24 cellular contexts compared by ENCODE assay signal in genomic region chr2:130286983-130287655, GRCh38.
"Had no signal": no experiment of that assay in that cellular context is flagged by ENCODE, and none has a peak within 500 bp of the region (broad histone marks: within the 10 kb centered on the region; RNA-seq: fewer than 3 reads in every experiment).

No MANE protein-coding gene starts in this region.

- H3K27ac ChIP-seq: breast epithelium, esophagus muscularis mucosa, left ventricle myocardium inferior, ovary, prostate gland, thoracic aorta had no signal

- H3K9me3 Mint-ChIP-seq: activated naive CD4-positive, alpha-beta T cell treated with anti-CD3 and anti-CD28 coated beads, Interleukin-2, amount 50 U/mL, for 72 hours; naive B cell; nephron progenitor cell; WTC11 had no signal

- H3K36me3 Mint-ChIP-seq: activated CD8-positive, alpha-beta memory T cell treated with anti-CD3 and anti-CD28 coated beads, Interleukin-2, amount 10 ng/mL, durations not matched to agents 7 days and 5 days; activated naive CD4-positive, alpha-beta T cell treated with anti-CD3 and anti-CD28 coated beads, Interleukin-2, amount 50 U/mL, for 72 hours; naive B cell; WTC11 had no signal

- H3K36me3 ChIP-seq: breast epithelium, esophagus muscularis mucosa, left ventricle myocardium inferior, ovary, prostate gland, thoracic aorta had no signal

- H3K4me3 Mint-ChIP-seq: activated CD8-positive, alpha-beta memory T cell treated with anti-CD3 and anti-CD28 coated beads, Interleukin-2, amount 10 ng/mL, durations not matched to agents 7 days and 5 days; activated CD8-positive, alpha-beta T cell treated with anti-CD3 and anti-CD28 coated beads, Interleukin-2, amount 10 ng/mL, durations not matched to agents 7 days and 5 days; naive B cell; nephron progenitor cell; T-helper 17 cell; WTC11 had no signal

- ATAC-seq: activated CD8-positive, alpha-beta memory T cell treated with anti-CD3 and anti-CD28 coated beads, Interleukin-2, amount 10 ng/mL, durations not matched to agents 7 days and 5 days; activated CD8-positive, alpha-beta T cell treated with anti-CD3 and anti-CD28 coated beads, Interleukin-2, amount 10 ng/mL, durations not matched to agents 7 days and 5 days; activated naive CD4-positive, alpha-beta T cell treated with anti-CD3 and anti-CD28 coated beads, Interleukin-2, amount 50 U/mL, for 72 hours; T-helper 17 cell; WTC11 had no signal

- H3K4me1 Mint-ChIP-seq: activated CD8-positive, alpha-beta memory T cell treated with anti-CD3 and anti-CD28 coated beads, Interleukin-2, amount 10 ng/mL, durations not matched to agents 7 days and 5 days; naive B cell had no signal

- H3K9me3 ChIP-seq: breast epithelium, esophagus muscularis mucosa, left ventricle myocardium inferior, ovary, prostate gland, thoracic aorta had no signal

- H3K27ac Mint-ChIP-seq: activated CD8-positive, alpha-beta memory T cell treated with anti-CD3 and anti-CD28 coated beads, Interleukin-2, amount 10 ng/mL, durations not matched to agents 7 days and 5 days; activated CD8-positive, alpha-beta T cell treated with anti-CD3 and anti-CD28 coated beads, Interleukin-2, amount 10 ng/mL, durations not matched to agents 7 days and 5 days; activated naive CD4-positive, alpha-beta T cell treated with anti-CD3 and anti-CD28 coated beads, Interleukin-2, amount 50 U/mL, for 72 hours; naive B cell; T-helper 17 cell; WTC11 had no signal

- H3K4me1 ChIP-seq: breast epithelium, esophagus muscularis mucosa, left ventricle myocardium inferior, prostate gland had no signal

- H3K27me3 ChIP-seq: breast epithelium, ovary had no signal

- H3K4me3 ChIP-seq: breast epithelium, esophagus muscularis mucosa, left ventricle myocardium inferior, lung, ovary, prostate gland, thoracic aorta had no signal

- DNase-seq: activated CD4-positive, alpha-beta T cell treated with anti-CD3 and anti-CD28 coated beads for 1 hour; activated CD8-positive, alpha-beta memory T cell treated with anti-CD3 and anti-CD28 coated beads, Interleukin-2, amount 10 ng/mL, durations not matched to agents 7 days and 5 days; activated CD8-positive, alpha-beta T cell treated with anti-CD3 and anti-CD28 coated beads, Interleukin-2, amount 10 ng/mL, durations not matched to agents 7 days and 5 days; activated naive CD4-positive, alpha-beta T cell; activated T-cell treated with anti-CD3 and anti-CD28 coated beads, Interleukin-2, amount 50 U/mL, for 48 hours; central memory CD4-positive, alpha-beta T cell; foreskin melanocyte; glutamatergic neuron; left ventricle myocardium inferior; naive B cell; nephron progenitor cell; ovary; retina; stimulated activated naive CD4-positive, alpha-beta T cell treated with Interleukin-2 at 50 U/mL for 16 hours; T-helper 17 cell; T1000; trophoblast cell had no signal
